ENCODE assay signal across 15 cellular contexts in the genomic region with DNA sequence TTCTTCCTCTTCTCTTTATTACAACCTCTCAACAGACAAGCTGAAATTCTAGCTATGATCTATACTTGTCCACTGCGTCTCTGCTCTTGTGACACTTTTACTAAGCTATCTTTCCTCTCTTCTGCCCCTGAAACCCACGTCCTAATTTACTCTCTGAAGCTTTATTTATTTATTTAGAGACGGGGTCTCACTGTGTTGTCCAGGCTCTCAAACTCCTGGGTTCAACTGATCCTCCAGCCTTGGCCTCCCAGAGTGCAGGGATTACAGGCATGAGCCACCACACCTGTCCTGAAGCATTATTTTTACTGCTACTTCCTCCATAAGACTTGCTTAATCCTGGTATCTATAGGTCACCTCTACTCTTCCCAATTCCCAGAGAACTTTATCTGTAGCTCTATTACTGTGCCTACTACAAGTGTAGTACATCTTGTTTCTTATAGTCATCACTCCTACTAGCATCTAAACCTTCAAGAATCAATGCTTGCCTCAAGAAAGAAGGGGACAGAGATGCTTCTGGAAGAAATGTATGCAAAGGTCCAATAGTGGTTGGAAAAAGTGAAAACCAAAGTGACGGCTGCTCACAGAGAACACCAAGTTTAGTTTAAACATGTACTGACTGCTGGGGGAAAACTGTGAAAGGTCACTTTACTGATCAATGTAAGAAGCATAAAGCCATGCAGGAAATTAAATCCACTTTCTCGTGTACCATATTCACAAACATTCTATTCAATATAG.
DNase-seq lines count a peak whose midpoint lies in the region; ATAC-seq, FAIRE-seq and TF ChIP-seq lines count a peak whose summit lies in the region.
"Had no signal": no experiment of that assay in that cellular context is flagged by ENCODE, and none has a peak within 500 bp of the region (broad histone marks: within the 10 kb centered on the region; RNA-seq: fewer than 3 reads in every experiment).

No MANE protein-coding gene starts in this region.

- CTCF ChIA-PET in H1 (lab: Charles Lee; ENCODE audit: partially characterized antibody): interaction anchor here (0.5 to 1.5 kb wide), 3 partner anchors 20 to 321 kb away, joined by 3 to 4 read pairs (median 4); no protein-coding TSS in a partner anchor

- H3K79me1 ChIP-seq in H1 (ENCODE audit: low read depth, low read length): 0 out of 2 replicates have a peak, but pooled peaks cover 7% of the 10 kb centered on the region

- peaks cover 0 to 3% of the 10 kb centered on the region in 2 donors for H3K36me3 Mint-ChIP-seq in CD14-positive monocyte
- peaks cover 3% of the 10 kb centered on the region for H3K36me3 Mint-ChIP-seq in CD4-positive, CD25-positive, alpha-beta regulatory T cell
- H3K36me3 Mint-ChIP-seq: CD8-positive, alpha-beta T cell had no signal

- intact Hi-C loops in CD14-positive monocyte (cut with micrococcal nuclease): no loop called here

- peak overlapping the region in 5 of 7 donors; percentile 16 to 77 (median 31) for H3K27ac Mint-ChIP-seq in CD14-positive monocyte
- peak overlapping the region in 2 of 3 donors; percentile 4 to 17 for H3K27ac Mint-ChIP-seq in CD4-positive, CD25-positive, alpha-beta regulatory T cell
- H3K27ac Mint-ChIP-seq: B cell; CD8-positive, alpha-beta T cell had no signal

- H3K27me3 Mint-ChIP-seq in CD14-positive monocyte (ENCODE audit: low read depth in 3 of 3): peaks cover 0 to 1% (median 0%) of the 10 kb centered on the region in 3 donors
- H3K27me3 Mint-ChIP-seq in CD4-positive, CD25-positive, alpha-beta regulatory T cell: no peaks in the 10 kb centered on the region
- H3K27me3 Mint-ChIP-seq: B cell had no signal

- TF ChIP-seq POLR2A in H1 (IDR thresholded peaks at IDR 0.05; ENCODE audit: control extremely low read depth in 1 of 2, low read depth in 2 of 2, low read length in 2 of 2): no peak

- H2BK12ac ChIP-seq in H1 (ENCODE audit: low read depth, low read length): no peak overlapping the region

- H3K4me2 ChIP-seq in H1 (ENCODE audit: insufficient read depth in 1 of 2, low read depth in 2 of 2, low read length in 2 of 2): no peak overlapping the region

- H3K36me3 ChIP-seq in CD4-positive, CD25-positive, alpha-beta regulatory T cell (ENCODE audit: control insufficient read depth, insufficient read depth, low read length): no peaks in the 10 kb centered on the region
- H3K36me3 ChIP-seq in H1 (ENCODE audit: control insufficient read depth in 2 of 4, insufficient read depth in 4 of 4, low read length in 3 of 4) (no peaks in the 10 kb centered on the region), neutrophil (no peaks in the 10 kb centered on the region)

- H2BK15ac ChIP-seq in H1 (ENCODE audit: low read length): no peak overlapping the region

- H4K91ac ChIP-seq in H1 (replicated peaks; ENCODE audit: insufficient read length, low read length): no peak overlapping the region

- peaks cover 50% of the 10 kb centered on the region for H3K4me1 Mint-ChIP-seq in CD14-positive monocyte
- H3K4me1 Mint-ChIP-seq in CD4-positive, CD25-positive, alpha-beta regulatory T cell: peaks cover 44 to 68% (median 54%) of the 10 kb centered on the region in 4 donors

- peaks cover 3 to 5% of the 10 kb centered on the region in 2 experiments for H4K20me1 ChIP-seq in H1 (replicated peaks in 1 of 2; ENCODE audit: control insufficient read depth in 1 of 2, insufficient read depth in 2 of 2, low read length in 2 of 2)

- no peaks in the 10 kb centered on the region for H3K9me3 Mint-ChIP-seq in CD14-positive monocyte
- H3K9me3 Mint-ChIP-seq in CD4-positive, CD25-positive, alpha-beta regulatory T cell: no peaks in the 10 kb centered on the region
- H3K9me3 Mint-ChIP-seq: CD8-positive, alpha-beta T cell; H9 had no signal

- no peak overlapping the region for H4K5ac ChIP-seq in H1 (ENCODE audit: insufficient read length, low read depth, low read length)

- H3K27ac ChIP-seq in CD4-positive, CD25-positive, alpha-beta regulatory T cell (ENCODE audit: insufficient read depth, low read length, poor library complexity, severe bottlenecking): no peak overlapping the region
- H3K27ac ChIP-seq in H1 (ENCODE audit: low read depth, low read length) (no peak overlapping the region), neutrophil (peak overlapping the region; percentile 55)

- no peak overlapping the region for H2BK5ac ChIP-seq in H1 (ENCODE audit: low read depth, low read length)

- no peak overlapping the region for H3K14ac ChIP-seq in H1 (ENCODE audit: insufficient read length)

- H2AK5ac ChIP-seq in H1 (ENCODE audit: low read depth, low read length): no peak overlapping the region

- H2BK120ac ChIP-seq in H1 (replicated peaks; ENCODE audit: low read depth, low read length): no peak overlapping the region

- POLR2A ChIA-PET in H1 (lab: Charles Lee; ENCODE audit: partially characterized antibody): no interaction called here

- WGBS in H1 (ENCODE audit: extremely low coverage in 1 of 2, insufficient coverage in 1 of 2, insufficient read length in 1 of 2, insufficient replicate concordance in 2 of 2, low coverage in 1 of 2, low lambda C conversion rate in 2 of 2, missing lambda C conversion rate in 1 of 2), 2 experiments: 93% methylated on average over 5 of the region's 5 CpGs; no CpG with 5 or more reads in 1 of the 2 experiments

- no peak overlapping the region for H3K18ac ChIP-seq in H1 (ENCODE audit: extremely low read depth, low read length)

- H3K56ac ChIP-seq in H1 (replicated peaks; ENCODE audit: insufficient read length, low read depth, low read length): no peak overlapping the region

- H3K23me2 ChIP-seq in H1 (ENCODE audit: low read depth, low read length): no peaks in the 10 kb centered on the region

- no peaks in the 10 kb centered on the region for H3K9me3 ChIP-seq in CD4-positive, CD25-positive, alpha-beta regulatory T cell (ENCODE audit: control insufficient read depth in 2 of 2, low read length in 2 of 2)
- H3K9me3 ChIP-seq in H1 (ENCODE audit: insufficient read depth in 2 of 2, low read depth in 1 of 2, low read length in 1 of 2) (no peaks in the 10 kb centered on the region), neutrophil (no peaks in the 10 kb centered on the region)

- TF ChIP-seq RAD21 in H1 (IDR thresholded peaks at IDR 0.05 in 1 of 2, conservative IDR thresholded peaks at IDR 0.05 in 1 of 2; ENCODE audit: low read depth in 2 of 2, low read length in 2 of 2): no peak

- H2AFZ ChIP-seq in H1 (ENCODE audit: low read length): no peak overlapping the region

- TF ChIP-seq EP300 in H1 (IDR thresholded peaks at IDR 0.05; ENCODE audit: borderline replicate concordance in 1 of 2, low read depth in 2 of 2, low read length in 2 of 2): no peak

- H3K9ac ChIP-seq in H1 (replicated peaks in 1 of 4; ENCODE audit: extremely low read depth in 1 of 4, low read depth in 3 of 4, low read length in 3 of 4): no peak overlapping the region

- no peak overlapping the region for H2BK20ac ChIP-seq in H1 (ENCODE audit: low read length)

- H3K4me1 ChIP-seq in CD4-positive, CD25-positive, alpha-beta regulatory T cell (ENCODE audit: control insufficient read depth, insufficient read depth, low read length, poor library complexity, severe bottlenecking): peaks cover 17% of the 10 kb centered on the region
- H3K4me1 ChIP-seq in H1 (replicated peaks in 1 of 4; ENCODE audit: control insufficient read depth in 3 of 4, insufficient read depth in 4 of 4, low read length in 3 of 4): peaks cover 0 to 2% (median 0%) of the 10 kb centered on the region in 4 experiments; a peak in 1 of 7 replicates
- peaks cover 17 to 36% of the 10 kb centered on the region in 2 experiments for H3K4me1 ChIP-seq in neutrophil (ENCODE audit: control insufficient read depth in 1 of 2, insufficient read depth in 1 of 2, low read depth in 1 of 2, low read length in 1 of 2)

- H3K79me2 ChIP-seq in H1 (ENCODE audit: control insufficient read depth in 1 of 2, insufficient read depth in 2 of 2, low read length in 2 of 2): peaks cover 0 to 78% of the 10 kb centered on the region in 2 experiments; a peak in 3 of 4 replicates

- H3K27me3 ChIP-seq in CD4-positive, CD25-positive, alpha-beta regulatory T cell (ENCODE audit: control insufficient read depth, insufficient read depth, low read length): no peaks in the 10 kb centered on the region
- H3K27me3 ChIP-seq in H1 (replicated peaks in 1 of 4; ENCODE audit: control insufficient read depth in 3 of 4, extremely low read depth in 1 of 4, insufficient read depth in 3 of 4, low read length in 3 of 4) (no peaks in the 10 kb centered on the region), neutrophil (no peaks in the 10 kb centered on the region)

- no peak overlapping the region for H3K23ac ChIP-seq in H1 (ENCODE audit: insufficient read length)

- no peak for TF ChIP-seq CTCF in CD14-positive monocyte (IDR thresholded peaks at IDR 0.05)
- no peak for TF ChIP-seq CTCF in H1 (IDR thresholded peaks at IDR 0.05; ENCODE audit: control extremely low read depth in 1 of 3, insufficient read depth in 1 of 3, low read depth in 1 of 3, low read length in 3 of 3)
- TF ChIP-seq CTCF in neutrophil (IDR thresholded peaks at IDR 0.05): no peak

- H3K4me3 ChIP-seq in CD4-positive, CD25-positive, alpha-beta regulatory T cell (ENCODE audit: low read depth, low read length): no peak overlapping the region
- H3K4me3 ChIP-seq in H1 (ENCODE audit: extremely low read depth in 1 of 4, insufficient read depth in 2 of 4, low read depth in 3 of 4, low read length in 4 of 4) (no peak overlapping the region), neutrophil (ENCODE audit: low read depth in 1 of 2, low read length in 1 of 2) (no peak overlapping the region)

- no peak overlapping the region for H4K8ac ChIP-seq in H1 (ENCODE audit: extremely low read depth, insufficient read depth, low read length)

- H3K4ac ChIP-seq in H1 (replicated peaks; ENCODE audit: insufficient read length, low read depth, low read length): no peak overlapping the region

- DNase-seq in CD14-positive monocyte (ENCODE audit: low spot score) (no peak), H1 (ENCODE audit: low read depth in 1 of 2, low spot score in 2 of 2) (no peak), hippocampal formation (lab: John Stamatoyannopoulos, UW) (no peak), NCI-H1105 treated with DMSO at 0.1 percent for 48 hours (lab: John Stamatoyannopoulos, UW) (no peak)
- DNase-seq in CD4-positive, CD25-positive, alpha-beta regulatory T cell: no peak
- DNase-seq: CD8-positive, alpha-beta T cell; DMS79; H9; KBM-7; NCI-H1436 treated with DMSO at 0.1 percent for 48 hours; NCI-H2081 treated with DMSO at 0.1 percent for 48 hours had no signal

- no peak for FAIRE-seq in H1 (lab: Jason Lieb, UNC)
- FAIRE-seq: D721Med had no signal

- no peak overlapping the region for H3K4me3 Mint-ChIP-seq in CD14-positive monocyte
- peak overlapping the region in 3 of 4 donors; percentile 1 to 38 (median 33) for H3K4me3 Mint-ChIP-seq in CD4-positive, CD25-positive, alpha-beta regulatory T cell
- H3K4me3 Mint-ChIP-seq: B cell; CD8-positive, alpha-beta T cell; H9 had no signal

- ATAC-seq in CD4-positive, CD25-positive, alpha-beta regulatory T cell (ENCODE audit: low read depth in 2 of 2): no peak
- no peak for ATAC-seq in GM18861 (IDR thresholded peaks at IDR 0.05; ENCODE audit: unreplicated experiment)
- ATAC-seq: CD8-positive, alpha-beta T cell had no signal

TF ChIP-seq in H1, 55 proteins besides CTCF, POLR2A, EP300 and RAD21 (continues in another document):
- TF ChIP-seq SUZ12 (IDR thresholded peaks at IDR 0.05; ENCODE audit: low read length) (no peak), RNF2 (IDR thresholded peaks at IDR 0.05; ENCODE audit: borderline replicate concordance, low read depth, low read length, missing control alignments, poor library complexity, severe bottlenecking) (no peak), SIX5 (IDR thresholded peaks at IDR 0.05; ENCODE audit: low read depth, low read length) (no peak)

Comparison
In these comparisons a context has a peak if more than half of its experiments do, and no peak if none do; other contexts are left out.
1. H3K4me3 Mint-ChIP-seq: peak in CD4-positive, CD25-positive, alpha-beta regulatory T cell (3 of 4); none in CD14-positive monocyte (0 of 2).